1 cellular context compared by ENCODE assay signal in the genomic region with DNA sequence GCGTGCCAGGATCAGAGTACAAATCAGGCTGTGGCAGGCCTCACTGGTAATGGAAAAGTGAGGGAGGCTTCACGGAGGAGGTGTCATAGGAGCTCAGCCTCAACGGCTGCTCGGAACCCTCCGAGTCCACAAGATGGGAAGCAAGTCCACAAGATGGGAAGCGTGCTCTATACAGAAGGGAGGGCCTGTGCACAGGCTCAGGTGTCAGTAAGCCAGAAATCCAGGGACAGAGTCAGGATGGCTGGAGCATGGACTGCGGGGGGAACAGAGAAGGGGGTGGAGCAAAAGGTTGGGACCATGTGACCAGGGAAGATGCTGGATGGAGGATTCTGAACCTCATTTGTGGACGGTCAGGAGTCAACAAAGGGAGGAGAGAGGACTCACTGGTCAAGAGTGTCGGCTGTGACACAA.
TF ChIP-seq lines count a peak whose summit lies in the region.

No MANE protein-coding gene starts in this region.

TF ChIP-seq in GM23338, 12 proteins besides CTCF, POLR2A, EP300 and RAD21 (continued from another document):
- TF ChIP-seq, protein P1, sequence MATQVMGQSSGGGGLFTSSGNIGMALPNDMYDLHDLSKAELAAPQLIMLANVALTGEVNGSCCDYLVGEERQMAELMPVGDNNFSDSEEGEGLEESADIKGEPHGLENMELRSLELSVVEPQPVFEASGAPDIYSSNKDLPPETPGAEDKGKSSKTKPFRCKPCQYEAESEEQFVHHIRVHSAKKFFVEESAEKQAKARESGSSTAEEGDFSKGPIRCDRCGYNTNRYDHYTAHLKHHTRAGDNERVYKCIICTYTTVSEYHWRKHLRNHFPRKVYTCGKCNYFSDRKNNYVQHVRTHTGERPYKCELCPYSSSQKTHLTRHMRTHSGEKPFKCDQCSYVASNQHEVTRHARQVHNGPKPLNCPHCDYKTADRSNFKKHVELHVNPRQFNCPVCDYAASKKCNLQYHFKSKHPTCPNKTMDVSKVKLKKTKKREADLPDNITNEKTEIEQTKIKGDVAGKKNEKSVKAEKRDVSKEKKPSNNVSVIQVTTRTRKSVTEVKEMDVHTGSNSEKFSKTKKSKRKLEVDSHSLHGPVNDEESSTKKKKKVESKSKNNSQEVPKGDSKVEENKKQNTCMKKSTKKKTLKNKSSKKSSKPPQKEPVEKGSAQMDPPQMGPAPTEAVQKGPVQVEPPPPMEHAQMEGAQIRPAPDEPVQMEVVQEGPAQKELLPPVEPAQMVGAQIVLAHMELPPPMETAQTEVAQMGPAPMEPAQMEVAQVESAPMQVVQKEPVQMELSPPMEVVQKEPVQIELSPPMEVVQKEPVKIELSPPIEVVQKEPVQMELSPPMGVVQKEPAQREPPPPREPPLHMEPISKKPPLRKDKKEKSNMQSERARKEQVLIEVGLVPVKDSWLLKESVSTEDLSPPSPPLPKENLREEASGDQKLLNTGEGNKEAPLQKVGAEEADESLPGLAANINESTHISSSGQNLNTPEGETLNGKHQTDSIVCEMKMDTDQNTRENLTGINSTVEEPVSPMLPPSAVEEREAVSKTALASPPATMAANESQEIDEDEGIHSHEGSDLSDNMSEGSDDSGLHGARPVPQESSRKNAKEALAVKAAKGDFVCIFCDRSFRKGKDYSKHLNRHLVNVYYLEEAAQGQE (IDR thresholded peaks at IDR 0.05; ENCODE audit: unreplicated experiment): no peak
